8 cellular contexts compared by ENCODE assay signal in the genomic region with DNA sequence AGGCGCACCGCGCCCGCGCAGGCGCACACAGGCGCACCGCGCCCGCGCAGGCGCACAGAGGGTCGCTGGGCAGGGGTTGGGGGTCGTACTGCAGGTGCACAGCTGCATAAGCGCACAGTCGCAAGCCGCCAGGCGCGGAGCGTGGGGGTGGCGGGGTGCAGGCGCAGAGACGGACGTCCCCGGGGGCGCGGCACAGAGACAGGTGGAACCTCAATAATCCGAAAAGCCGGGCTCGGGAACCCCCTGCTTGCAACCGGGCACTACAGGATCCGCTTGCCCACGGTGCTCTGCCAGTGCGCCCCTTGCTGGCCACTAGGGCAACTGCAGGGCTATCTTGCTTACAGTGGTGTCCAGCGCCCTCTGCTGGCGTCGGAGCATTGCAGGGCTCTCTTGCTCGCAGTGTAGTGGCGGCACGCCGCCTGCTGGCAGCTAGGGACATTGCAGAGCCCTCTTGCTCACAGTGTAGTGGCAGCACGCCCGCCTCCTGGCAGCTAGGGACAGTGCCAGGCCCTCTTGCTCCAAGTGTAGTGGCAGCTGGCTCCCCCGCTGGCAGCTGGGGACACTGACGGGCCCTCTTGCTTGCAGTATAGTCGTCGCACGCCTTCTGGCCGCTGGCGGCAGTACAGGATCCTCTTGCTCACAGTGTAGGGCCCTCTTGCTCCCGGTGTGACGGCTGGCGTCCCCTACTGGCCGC. TPM values are rescaled to one million over a fixed set of nuclear protein-coding genes. Genes with fewer than 3 reads are reported as not detected.
A peak's percentile ranks its signal among the peaks of the same experiment; 100 is the strongest.
DNase-seq lines count a peak whose midpoint lies in the region; ATAC-seq, FAIRE-seq and TF ChIP-seq lines count a peak whose summit lies in the region.

No MANE protein-coding gene starts in this region.

- no peaks in the 10 kb centered on the region for H3K9me3 ChIP-seq in right lobe of liver

- H3K27me3 Mint-ChIP-seq in MCF 10A (ENCODE audit: insufficient read depth, unreplicated experiment), result no peaks in the 10 kb centered on the region

- peaks cover 9% of the 10 kb centered on the region for H3K4me1 Mint-ChIP-seq in MCF 10A (ENCODE audit: insufficient read depth, unreplicated experiment)

- no peaks in the 10 kb centered on the region for H3K9me3 Mint-ChIP-seq in MCF 10A (ENCODE audit: unreplicated experiment)

- H3K36me3 Mint-ChIP-seq in MCF 10A (ENCODE audit: insufficient read depth, unreplicated experiment), result no peaks in the 10 kb centered on the region

- H3K27me3 ChIP-seq in right lobe of liver, result no peaks in the 10 kb centered on the region

- ATAC-seq in right lobe of liver (peak; percentile 47 to 95 (median 78)), HG03442 (IDR thresholded peaks at IDR 0.05; ENCODE audit: unreplicated experiment) (no peak)

- 68% methylated on average over 19 of the region's 54 CpGs for WGBS in right lobe of liver (ENCODE audit: insufficient coverage, low coverage, low lambda C conversion rate, missing lambda C conversion rate)

- TF ChIP-seq CTCF in MCF 10A (IDR thresholded peaks at IDR 0.05; ENCODE audit: unreplicated experiment) (peak; percentile 65), right lobe of liver (IDR thresholded peaks at IDR 0.05) (peak; percentile 36 to 70 (median 52))

- intact Hi-C loops in MCF 10A (cut with micrococcal nuclease), result no loop called here
- intact Hi-C loops in right lobe of liver (cut with DNase I), result no loop called here

- TF ChIP-seq POLR2A in right lobe of liver (IDR thresholded peaks at IDR 0.05) (no peak), H54 (IDR thresholded peaks at IDR 0.05; ENCODE audit: low read depth, low read length) (no peak)

- FAIRE-seq in H54 (lab: Jason Lieb, UNC), result no peak

- no peaks in the 10 kb centered on the region for H3K36me3 ChIP-seq in right lobe of liver

- CTCF ChIA-PET in MCF 10A (lab: Yijun Ruan, JAX), result interaction anchor here (0.6 to 1.1 kb wide), 7 partner anchors 11 to 270 kb away, joined by 3 to 6 read pairs (median 3); no protein-coding TSS in a partner anchor

- H3K4me3 Mint-ChIP-seq in MCF 10A (ENCODE audit: unreplicated experiment), result no peak overlapping the region

- H3K27ac Mint-ChIP-seq in MCF 10A (ENCODE audit: low read depth, unreplicated experiment), result no peak overlapping the region

- BruUV-seq in MCF 10A (replicated peaks; lab: Mats Ljungman, UMichigan), result no TSS peak

- H3K4me3 ChIP-seq in right lobe of liver, result no peak overlapping the region

- DNase-seq in NCI-H345 (lab: John Stamatoyannopoulos, UW) (peak; percentile 25), NCI-H345 treated with DMSO at 0.1 percent for 48 hours (lab: John Stamatoyannopoulos, UW; ENCODE audit: unreplicated experiment) (no peak), UCSD-AML1 (lab: John Stamatoyannopoulos, UW; ENCODE audit: unreplicated experiment) (peak; percentile 52), MCF 10A (ENCODE audit: unreplicated experiment) (peak; percentile 30), right lobe of liver (peak in 2 of 3 donors; percentile 45 to 72), H54 (ENCODE audit: insufficient read length, low spot score) (no peak)
- peak; percentile 59 to 70 for DNase-seq in stimulated activated CD8-positive, alpha-beta memory T cell treated with anti-CD3 and anti-CD28 coated beads, Interleukin-2, amount 100 ng/mL, for 48 hours (ENCODE audit: low read depth in 2 of 2)

- POLR2A ChIA-PET in MCF 10A (lab: Yijun Ruan, JAX), result no interaction called here

- no peak overlapping the region for H3K27ac ChIP-seq in right lobe of liver

- H3K4me1 ChIP-seq in right lobe of liver, result no peaks in the 10 kb centered on the region

RNA-seq across cellular contexts. Expression of a gene that starts 34.9 kb away (rescaled TPM):
- total RNA-seq in MCF 10A (2022), result 8.3 and 10.3 TPM in 2 replicates
- 10 to 100 TPM in 2 of 6 experiments, 1 to 10 TPM in 4; 5.6 to 17.8 (median 8.8) TPM for total RNA-seq in right lobe of liver

Comparison
In these comparisons a context has a peak if more than half of its experiments do, and no peak if none do; other contexts are left out.
1. DNase-seq: peak in NCI-H345 (single experiment), UCSD-AML1 (single experiment), MCF 10A (single experiment), right lobe of liver (2 of 3) and stimulated activated CD8-positive, alpha-beta memory T cell treated with anti-CD3 and anti-CD28 coated beads, Interleukin-2, amount 100 ng/mL, for 48 hours (2 of 2); none in NCI-H345 treated with DMSO at 0.1 percent for 48 hours (single experiment) and H54 (single experiment).